9 cellular contexts compared by ENCODE assay signal in genomic region chr15:73908030-73908821, GRCh38. TPM values are rescaled to one million over a fixed set of nuclear protein-coding genes. Genes with fewer than 3 reads are reported as not detected.
DNase-seq lines count a peak whose midpoint lies in the region; ATAC-seq and TF ChIP-seq lines count a peak whose summit lies in the region.
"Had no signal": no experiment of that assay in that cellular context is flagged by ENCODE, and none has a peak within 500 bp of the region (broad histone marks: within the 10 kb centered on the region; RNA-seq: fewer than 3 reads in every experiment).

No MANE protein-coding gene starts in this region.

- peaks cover 9% of the 10 kb centered on the region for H3K4me1 Mint-ChIP-seq in activated CD4-positive, alpha-beta T cell treated with anti-CD3 and anti-CD28 coated beads, Interleukin-2, amount 10 ng/mL, durations not matched to agents 24 days and 14 days

- no peak overlapping the region for H3K27ac Mint-ChIP-seq in activated CD4-positive, alpha-beta T cell treated with anti-CD3 and anti-CD28 coated beads, Interleukin-2, amount 10 ng/mL, durations not matched to agents 24 days and 14 days
- H3K27ac Mint-ChIP-seq: activated naive CD8-positive, alpha-beta T cell had no signal

- H3K9me3 Mint-ChIP-seq in activated CD4-positive, alpha-beta T cell treated with anti-CD3 and anti-CD28 coated beads, Interleukin-2, amount 10 ng/mL, durations not matched to agents 24 days and 14 days, result no peaks in the 10 kb centered on the region

- peak; percentile 4 for DNase-seq in DMS79 (lab: John Stamatoyannopoulos, UW)
- peak; percentile 23 to 84 for DNase-seq in NCI-H446 (lab: John Stamatoyannopoulos, UW)
- peak; percentile 93 for DNase-seq in activated CD4-positive, alpha-beta T cell treated with anti-CD3 and anti-CD28 coated beads, Interleukin-2, amount 10 ng/mL, durations not matched to agents 24 days and 14 days
- peak; percentile 78 for DNase-seq in colonic mucosa
- DNase-seq in lower leg skin (ENCODE audit: low spot score in 2 of 2), result peak; percentile 68 to 96
- peak; percentile 43 to 77 (median 71) for DNase-seq in stimulated activated CD4-positive, alpha-beta T cell treated with anti-CD3 and anti-CD28 coated beads, TNF-alpha, amount 100 ng/mL, for 48 hours (ENCODE audit: low read depth in 3 of 3)

- H3K27ac ChIP-seq in HEK293 (ENCODE audit: extremely low read depth, low read depth, low read length) (no peak overlapping the region), colonic mucosa (no peak overlapping the region)

- H3K4me3 Mint-ChIP-seq in activated CD4-positive, alpha-beta T cell treated with anti-CD3 and anti-CD28 coated beads, Interleukin-2, amount 10 ng/mL, durations not matched to agents 24 days and 14 days, result no peak overlapping the region
- H3K4me3 Mint-ChIP-seq: activated naive CD8-positive, alpha-beta T cell had no signal

- CTCF ChIA-PET in HEK293 (lab: Yijun Ruan, JAX), result interaction anchor here (0.5 to 9.4 kb wide), 39 partner anchors 9 to 620 kb away, joined by 3 to 88 read pairs (median 4); partner anchors contain the start of genes INSYN1, LOXL1 and TBC1D21

- intact Hi-C loops in activated CD4-positive, alpha-beta T cell treated with anti-CD3 and anti-CD28 coated beads, Interleukin-2, amount 10 ng/mL, durations not matched to agents 24 days and 14 days (cut with micrococcal nuclease), result loop anchor here (1.0 kb wide), 1 partner anchor 34 kb away; no protein-coding TSS in a partner anchor
- intact Hi-C loops in colonic mucosa (cut with DNase I), result loop anchor here (5.0 kb wide), 1 partner anchor 36 kb away; the partner anchor contains the start of gene TBC1D21
- intact Hi-C loops in lower leg skin (cut with DNase I; ENCODE audit: low total_unique reads), result loop anchor here (10.0 kb wide), 1 partner anchor 353 kb away; no protein-coding TSS in a partner anchor

- TF ChIP-seq CTCF in HEK293 (tag by site-specific recombination; IDR thresholded peaks at IDR 0.05), result peak; percentile 93
- TF ChIP-seq CTCF in colonic mucosa (IDR thresholded peaks at IDR 0.05), result peak; percentile 85
- peak in 1 of 3 donors; percentile 58 for TF ChIP-seq CTCF in lower leg skin (IDR thresholded peaks at IDR 0.05)

- no peaks in the 10 kb centered on the region for H3K36me3 Mint-ChIP-seq in activated CD4-positive, alpha-beta T cell treated with anti-CD3 and anti-CD28 coated beads, Interleukin-2, amount 10 ng/mL, durations not matched to agents 24 days and 14 days (ENCODE audit: low read depth)

- no peaks in the 10 kb centered on the region for H3K27me3 Mint-ChIP-seq in activated CD4-positive, alpha-beta T cell treated with anti-CD3 and anti-CD28 coated beads, Interleukin-2, amount 10 ng/mL, durations not matched to agents 24 days and 14 days
- H3K27me3 Mint-ChIP-seq: activated naive CD8-positive, alpha-beta T cell had no signal

- no peak overlapping the region for H3K9ac ChIP-seq in colonic mucosa (ENCODE audit: low read depth in 2 of 2, low read length in 2 of 2)

- ATAC-seq in GM21528 (IDR thresholded peaks at IDR 0.05; ENCODE audit: low FRiP score, unreplicated experiment), result no peak

- 3 to 12% methylated on average over 7 of the region's 7 CpGs for WGBS in lower leg skin, 2 donors

- no peaks in the 10 kb centered on the region for H3K4me1 ChIP-seq in HEK293 (ENCODE audit: control insufficient read depth, insufficient read depth, low read length)
- H3K4me1 ChIP-seq in colonic mucosa, result no peaks in the 10 kb centered on the region

- TF ChIP-seq POLR2A in lower leg skin (IDR thresholded peaks at IDR 0.05), result no peak

- no peaks in the 10 kb centered on the region for H3K27me3 ChIP-seq in colonic mucosa

- H3K9me3 ChIP-seq in HEK293 (ENCODE audit: control insufficient read depth, insufficient read depth, low read depth, low read length) (no peaks in the 10 kb centered on the region), colonic mucosa (no peaks in the 10 kb centered on the region)

- H3K4me3 ChIP-seq in HEK293 (ENCODE audit: low read depth, low read length) (no peak overlapping the region), colonic mucosa (no peak overlapping the region), lower leg skin (ENCODE audit: low read depth, poor library complexity, severe bottlenecking) (no peak overlapping the region)

- H3K36me3 ChIP-seq in HEK293 (ENCODE audit: control insufficient read depth in 2 of 2, insufficient read depth in 1 of 2, low read length in 2 of 2) (no peaks in the 10 kb centered on the region), colonic mucosa (no peaks in the 10 kb centered on the region)

- POLR2A ChIA-PET in HEK293 (lab: Yijun Ruan, JAX), result no interaction called here

TF ChIP-seq in HEK293, 187 proteins besides CTCF, POLR2A, EP300 and RAD21:
- TF ChIP-seq ZEB2 (tag by site-specific recombination; IDR thresholded peaks at IDR 0.05) (0 out of 2 replicates have a peak, but pooled peaks have one; percentile 19), ZNF654 (tag by site-specific recombination; IDR thresholded peaks at IDR 0.05; ENCODE audit: low read depth) (peak; percentile 80), ZFP69B (tag by site-specific recombination; IDR thresholded peaks at IDR 0.05) (0 out of 2 replicates have a peak, but pooled peaks have one; percentile 11), ZNF248 (tag by site-specific recombination; IDR thresholded peaks at IDR 0.05) (no peak), ZBTB17 (tag by site-specific recombination; IDR thresholded peaks at IDR 0.05) (peak; percentile 46; the same call in 1 of the 2 replicates), ZBTB21 (tag by site-specific recombination; IDR thresholded peaks at IDR 0.05) (no peak), ZSCAN4 (tag by site-specific recombination; IDR thresholded peaks at IDR 0.05) (peak; percentile 60), ZNF146 (tag by site-specific recombination; IDR thresholded peaks at IDR 0.05) (no peak), ZNF211 (tag by site-specific recombination; IDR thresholded peaks at IDR 0.05; ENCODE audit: low read depth) (no peak), ZNF202 (tag by site-specific recombination; IDR thresholded peaks at IDR 0.05; ENCODE audit: borderline replicate concordance) (0 out of 2 replicates have a peak, but pooled peaks have one; percentile 55), ZBTB8A (tag by site-specific recombination; IDR thresholded peaks at IDR 0.05) (peak; percentile 59), ZNF112 (tag by site-specific recombination; IDR thresholded peaks at IDR 0.05) (no peak), ZNF514 (tag by site-specific recombination; IDR thresholded peaks at IDR 0.05) (no peak), PRDM10 (tag by site-specific recombination; IDR thresholded peaks at IDR 0.05) (peak; percentile 12; the same call in 1 of the 2 replicates), ZNF175 (tag by site-specific recombination; IDR thresholded peaks at IDR 0.05) (no peak)

RNA-seq across cellular contexts. Expression of gene LOXL1, which starts 18.0 kb away (rescaled TPM):
- total RNA-seq in activated CD4-positive, alpha-beta T cell treated with anti-CD3 and anti-CD28 coated beads, Interleukin-2, amount 10 ng/mL, durations not matched to agents 24 days and 14 days, result 0.49 and 0.88 TPM in 2 replicates
- total RNA-seq in colonic mucosa (1 to 10 TPM; 2.3 to 6.9 TPM), lower leg skin (1 to 10 TPM; 4.6 to 8.2 (median 6.6) TPM)

RNA-seq across cellular contexts. Expression of gene TBC1D21, which starts 34.9 kb away (rescaled TPM):
- not detected in 2 replicates for total RNA-seq in activated CD4-positive, alpha-beta T cell treated with anti-CD3 and anti-CD28 coated beads, Interleukin-2, amount 10 ng/mL, durations not matched to agents 24 days and 14 days
- total RNA-seq in colonic mucosa (not detected), lower leg skin (not detected)

Comparison
In these comparisons a context has a peak if more than half of its experiments do, and no peak if none do; other contexts are left out.
1. DNase-seq: peak in every context shown above with its lines; median percentile 93 in activated CD4-positive, alpha-beta T cell treated with anti-CD3 and anti-CD28 coated beads, Interleukin-2, amount 10 ng/mL, durations not matched to agents 24 days and 14 days; 82 in lower leg skin; 78 in colonic mucosa; 71 in stimulated activated CD4-positive, alpha-beta T cell treated with anti-CD3 and anti-CD28 coated beads, TNF-alpha, amount 100 ng/mL, for 48 hours; 54 in NCI-H446; 4 in DMS79.